Comparison of ENCODE assay signal across 10 cellular contexts in the genomic region with DNA sequence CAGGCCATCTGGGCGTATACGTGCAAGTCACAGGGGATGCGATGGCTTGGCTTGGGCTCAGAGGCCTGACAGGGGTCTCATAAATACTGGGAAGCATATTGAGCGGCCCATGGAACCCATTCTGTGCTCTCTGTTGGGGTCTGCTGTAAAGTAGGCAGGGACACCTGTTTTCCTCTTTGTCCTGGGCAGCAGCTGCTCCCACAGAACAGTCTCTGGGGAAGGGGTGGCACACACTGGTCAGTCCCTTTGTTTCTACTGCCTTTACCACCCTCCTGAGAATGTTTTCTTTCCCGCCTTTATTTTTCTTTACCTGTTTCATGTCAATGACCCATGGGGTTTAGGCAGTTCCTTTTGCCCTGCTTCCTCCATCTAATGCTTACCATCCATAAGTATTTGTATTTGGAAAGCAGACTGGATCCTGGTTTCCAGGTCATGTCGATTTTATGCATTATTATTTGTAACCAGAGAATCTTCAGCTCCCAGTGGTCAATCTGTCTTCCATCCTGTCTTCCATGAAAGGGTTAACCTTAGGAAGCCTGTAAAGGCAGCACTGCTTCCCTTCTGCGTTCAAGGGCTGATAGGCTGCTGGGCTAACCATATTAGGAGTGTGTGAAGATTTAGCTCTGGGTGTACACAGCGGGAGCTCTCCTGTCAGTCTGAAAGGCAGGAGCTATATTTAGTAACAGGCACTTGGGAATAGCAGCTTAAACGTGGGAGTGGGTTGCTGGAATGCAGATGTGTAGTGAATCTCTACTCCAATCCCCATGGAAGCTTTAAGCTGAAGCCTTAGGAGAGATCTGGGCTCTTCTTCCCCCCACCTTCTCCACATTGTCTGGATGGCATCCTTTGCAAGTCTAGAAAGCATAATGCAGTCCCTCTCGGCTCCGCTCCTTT.
DNase-seq lines count a peak whose midpoint lies in the region; ATAC-seq and TF ChIP-seq lines count a peak whose summit lies in the region.
"Had no signal": no experiment of that assay in that cellular context is flagged by ENCODE, and none has a peak within 500 bp of the region (broad histone marks: within the 10 kb centered on the region; RNA-seq: fewer than 3 reads in every experiment).

No MANE protein-coding gene starts in this region.

- WGBS in sigmoid colon, 2 donors, result 53 to 56% methylated on average over 11 of the region's 11 CpGs

- POLR2A ChIA-PET in HEK293 (lab: Yijun Ruan, JAX), result interaction anchor here (1.0 kb wide), 1 partner anchor 124 kb away, joined by 4 read pairs; the partner anchor contains the start of gene DYRK2

- CTCF ChIA-PET in HEK293 (lab: Yijun Ruan, JAX), result interaction anchor here (0.8 kb wide), 1 partner anchor 322 kb away, joined by 3 read pairs; no protein-coding TSS in a partner anchor

- H3K4me3 ChIP-seq in HEK293 (ENCODE audit: low read depth, low read length), result peak overlapping the region; percentile 10; the same call in 1 of the 2 replicates
- H3K4me3 ChIP-seq in sigmoid colon, result peak overlapping the region in 1 of 4 donors; percentile 14

- in situ Hi-C loops in SK-MEL-5 (cut with HindIII; ENCODE audit: low pct_unique_long_range_greater_than_20kb, low sequenced_read_pairs), result no loop called here

- no peak for TF ChIP-seq EP300 in sigmoid colon (IDR thresholded peaks at IDR 0.05)

- H3K4me1 ChIP-seq in HEK293 (ENCODE audit: control insufficient read depth, insufficient read depth, low read length) (peaks cover 21% of the 10 kb centered on the region), sigmoid colon (peaks cover 0 to 22% (median 17%) of the 10 kb centered on the region in 4 donors)

- intact Hi-C loops in left ventricle myocardium superior (cut with micrococcal nuclease), result no loop called here
- intact Hi-C loops in sigmoid colon (cut with DNase I), result no loop called here

- no peak for TF ChIP-seq POLR2A in sigmoid colon (IDR thresholded peaks at IDR 0.05)

- ATAC-seq in left ventricle myocardium superior (peak; percentile 100), HG02642 (IDR thresholded peaks at IDR 0.05; ENCODE audit: poor library complexity, unreplicated experiment) (no peak), HG03520 (IDR thresholded peaks at IDR 0.05; ENCODE audit: unreplicated experiment) (no peak)
- ATAC-seq: stimulated activated memory B cell treated with anti-CD40 and anti-IgM and Interleukin-4, amounts not matched to agents 10 μg/mL and 1 μg/mL and 100 μg/mL, for 72 hours had no signal

- TF ChIP-seq CTCF in HEK293 (tag by site-specific recombination; IDR thresholded peaks at IDR 0.05) (no peak), sigmoid colon (IDR thresholded peaks at IDR 0.05) (no peak)

- H3K9me3 ChIP-seq in HEK293 (ENCODE audit: control insufficient read depth, insufficient read depth, low read depth, low read length) (no peaks in the 10 kb centered on the region), sigmoid colon (no peaks in the 10 kb centered on the region)

- DNase-seq in SK-MEL-5 (ENCODE audit: low read depth, low spot score) (peak; percentile 34), left ventricle myocardium superior (no peak), sigmoid colon (peak; percentile 66), medulla oblongata (ENCODE audit: extremely low spot score) (no peak), HPDE6-E6E7 (ENCODE audit: extremely low spot score) (no peak)
- DNase-seq: T-helper 9 cell had no signal

- no peaks in the 10 kb centered on the region for H3K27me3 ChIP-seq in sigmoid colon

- H3K36me3 ChIP-seq in HEK293 (ENCODE audit: control insufficient read depth in 2 of 2, insufficient read depth in 1 of 2, low read length in 2 of 2), result no peaks in the 10 kb centered on the region
- H3K36me3 ChIP-seq in sigmoid colon, result no peaks in the 10 kb centered on the region

- H3K27ac ChIP-seq in HEK293 (ENCODE audit: extremely low read depth, low read depth, low read length) (no peak overlapping the region), sigmoid colon (peak overlapping the region; percentile 67 to 77 (median 75))

TF ChIP-seq in HEK293, 187 proteins besides CTCF, POLR2A, EP300 and RAD21 (continues in another document):
- TF ChIP-seq TSHZ1 (tag by site-specific recombination; IDR thresholded peaks at IDR 0.05; ENCODE audit: borderline replicate concordance) (no peak), EGR2 (tag by site-specific recombination; IDR thresholded peaks at IDR 0.05; ENCODE audit: low read depth) (peak; percentile 20; the same call in 1 of the 2 replicates), ZNF311 (tag by site-specific recombination; IDR thresholded peaks at IDR 0.05; ENCODE audit: borderline replicate concordance) (no peak), ZNF366 (tag by site-specific recombination; conservative IDR thresholded peaks at IDR 0.05) (no peak), ZFP3 (tag by site-specific recombination; IDR thresholded peaks at IDR 0.05; ENCODE audit: low read depth) (no peak), ZFHX2 (tag by site-specific recombination; conservative IDR thresholded peaks at IDR 0.05) (peak; percentile 34; the same call in 1 of the 2 replicates), YY2 (tag by site-specific recombination; IDR thresholded peaks at IDR 0.05) (no peak), GLIS2 (tag by site-specific recombination; IDR thresholded peaks at IDR 0.05) (no peak), ZNF76 (tag by site-specific recombination; IDR thresholded peaks at IDR 0.05; ENCODE audit: borderline replicate concordance, low read depth) (no peak), ZNF777 (tag by site-specific recombination; IDR thresholded peaks at IDR 0.05; ENCODE audit: borderline replicate concordance) (no peak), BCL6B (tag by site-specific recombination; IDR thresholded peaks at IDR 0.05) (peak; percentile 47; the same call in 1 of the 2 replicates), ZIC2 (tag by site-specific recombination; IDR thresholded peaks at IDR 0.05) (peak; percentile 48), MEIS1 (CRISPR knock-in tag; IDR thresholded peaks at IDR 0.05; ENCODE audit: borderline replicate concordance) (no peak), ZNF571 (tag by site-specific recombination; IDR thresholded peaks at IDR 0.05) (no peak), IKZF3 (tag by site-specific recombination; IDR thresholded peaks at IDR 0.05) (0 out of 2 replicates have a peak, but pooled peaks have one; percentile 60), TRIM28 (IDR thresholded peaks at IDR 0.05; ENCODE audit: borderline replicate concordance, low read length) (peak; percentile 73; the same call in 1 of the 2 replicates), ZNF555 (tag by site-specific recombination; conservative IDR thresholded peaks at IDR 0.05) (no peak), ZNF426 (tag by site-specific recombination; IDR thresholded peaks at IDR 0.05) (no peak)
- TF ChIP-seq, protein P1, sequence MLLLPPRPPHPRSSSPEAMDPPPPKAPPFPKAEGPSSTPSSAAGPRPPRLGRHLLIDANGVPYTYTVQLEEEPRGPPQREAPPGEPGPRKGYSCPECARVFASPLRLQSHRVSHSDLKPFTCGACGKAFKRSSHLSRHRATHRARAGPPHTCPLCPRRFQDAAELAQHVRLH (tag by site-specific recombination; IDR thresholded peaks at IDR 0.05), result 0 out of 2 replicates have a peak, but pooled peaks have one; percentile 24

Comparison
In these comparisons a context has a peak if more than half of its experiments do, and no peak if none do; other contexts are left out.
1. DNase-seq: peak in SK-MEL-5 (single experiment) and sigmoid colon (single experiment); none in left ventricle myocardium superior (single experiment), medulla oblongata (single experiment) and HPDE6-E6E7 (single experiment).